Comparison of ENCODE assay signal across 2 cellular contexts in the genomic region with DNA sequence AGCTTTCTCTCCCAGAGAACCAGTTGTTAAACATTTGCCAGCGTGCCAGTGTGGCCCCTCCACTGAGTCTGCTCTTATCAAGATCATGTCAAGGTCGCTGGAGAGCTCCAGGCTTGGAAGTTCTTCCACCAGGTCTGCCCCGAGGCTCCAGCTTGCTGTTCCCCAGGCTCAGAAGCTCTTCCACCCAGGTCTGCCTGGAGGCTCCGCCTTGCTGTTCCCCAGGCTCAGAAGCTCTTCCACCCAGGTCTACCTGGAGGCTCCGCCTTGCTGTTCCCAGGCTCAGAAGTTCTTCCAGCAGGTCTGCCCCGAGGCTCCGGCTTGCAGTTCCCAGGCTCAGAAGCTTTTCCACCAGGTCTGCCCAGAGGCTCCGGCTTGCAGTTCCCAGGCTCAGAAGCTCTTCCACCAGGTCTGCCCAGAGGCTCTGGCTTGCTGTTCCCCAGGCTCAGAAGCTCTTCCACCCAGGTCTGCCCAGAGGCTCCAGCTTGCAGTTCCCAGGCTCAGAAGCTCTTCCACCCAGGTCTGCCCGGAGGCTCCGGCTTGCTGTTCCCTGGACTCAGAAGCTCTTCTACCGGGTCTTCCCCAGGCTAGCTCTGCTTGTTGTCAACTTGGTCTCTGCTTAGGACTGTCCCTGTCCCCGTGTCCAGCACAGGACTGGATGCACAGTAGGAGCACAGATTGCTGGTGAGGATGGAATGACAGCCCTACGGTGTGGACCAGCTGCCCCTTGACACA.
TF ChIP-seq lines count a peak whose summit lies in the region.

No MANE protein-coding gene starts in this region.

TF ChIP-seq in IMR-90, 13 proteins besides CTCF, POLR2A, EP300 and RAD21:
- TF ChIP-seq MAFK (IDR thresholded peaks at IDR 0.05; ENCODE audit: low read depth, low read length) = no peak

TF ChIP-seq in HepG2, 621 proteins besides CTCF, POLR2A, EP300 and RAD21:
- TF ChIP-seq, protein P1, sequence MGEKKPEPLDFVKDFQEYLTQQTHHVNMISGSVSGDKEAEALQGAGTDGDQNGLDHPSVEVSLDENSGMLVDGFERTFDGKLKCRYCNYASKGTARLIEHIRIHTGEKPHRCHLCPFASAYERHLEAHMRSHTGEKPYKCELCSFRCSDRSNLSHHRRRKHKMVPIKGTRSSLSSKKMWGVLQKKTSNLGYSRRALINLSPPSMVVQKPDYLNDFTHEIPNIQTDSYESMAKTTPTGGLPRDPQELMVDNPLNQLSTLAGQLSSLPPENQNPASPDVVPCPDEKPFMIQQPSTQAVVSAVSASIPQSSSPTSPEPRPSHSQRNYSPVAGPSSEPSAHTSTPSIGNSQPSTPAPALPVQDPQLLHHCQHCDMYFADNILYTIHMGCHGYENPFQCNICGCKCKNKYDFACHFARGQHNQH (CRISPR knock-in tag; IDR thresholded peaks at IDR 0.05) = no peak
- TF ChIP-seq CHD4 (IDR thresholded peaks at IDR 0.05; ENCODE audit: borderline replicate concordance, low read length) = no peak
- TF ChIP-seq, protein P2, sequence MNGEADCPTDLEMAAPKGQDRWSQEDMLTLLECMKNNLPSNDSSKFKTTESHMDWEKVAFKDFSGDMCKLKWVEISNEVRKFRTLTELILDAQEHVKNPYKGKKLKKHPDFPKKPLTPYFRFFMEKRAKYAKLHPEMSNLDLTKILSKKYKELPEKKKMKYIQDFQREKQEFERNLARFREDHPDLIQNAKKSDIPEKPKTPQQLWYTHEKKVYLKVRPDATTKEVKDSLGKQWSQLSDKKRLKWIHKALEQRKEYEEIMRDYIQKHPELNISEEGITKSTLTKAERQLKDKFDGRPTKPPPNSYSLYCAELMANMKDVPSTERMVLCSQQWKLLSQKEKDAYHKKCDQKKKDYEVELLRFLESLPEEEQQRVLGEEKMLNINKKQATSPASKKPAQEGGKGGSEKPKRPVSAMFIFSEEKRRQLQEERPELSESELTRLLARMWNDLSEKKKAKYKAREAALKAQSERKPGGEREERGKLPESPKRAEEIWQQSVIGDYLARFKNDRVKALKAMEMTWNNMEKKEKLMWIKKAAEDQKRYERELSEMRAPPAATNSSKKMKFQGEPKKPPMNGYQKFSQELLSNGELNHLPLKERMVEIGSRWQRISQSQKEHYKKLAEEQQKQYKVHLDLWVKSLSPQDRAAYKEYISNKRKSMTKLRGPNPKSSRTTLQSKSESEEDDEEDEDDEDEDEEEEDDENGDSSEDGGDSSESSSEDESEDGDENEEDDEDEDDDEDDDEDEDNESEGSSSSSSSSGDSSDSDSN (CRISPR knock-in tag; IDR thresholded peaks at IDR 0.05) = no peak
- TF ChIP-seq, protein P3, sequence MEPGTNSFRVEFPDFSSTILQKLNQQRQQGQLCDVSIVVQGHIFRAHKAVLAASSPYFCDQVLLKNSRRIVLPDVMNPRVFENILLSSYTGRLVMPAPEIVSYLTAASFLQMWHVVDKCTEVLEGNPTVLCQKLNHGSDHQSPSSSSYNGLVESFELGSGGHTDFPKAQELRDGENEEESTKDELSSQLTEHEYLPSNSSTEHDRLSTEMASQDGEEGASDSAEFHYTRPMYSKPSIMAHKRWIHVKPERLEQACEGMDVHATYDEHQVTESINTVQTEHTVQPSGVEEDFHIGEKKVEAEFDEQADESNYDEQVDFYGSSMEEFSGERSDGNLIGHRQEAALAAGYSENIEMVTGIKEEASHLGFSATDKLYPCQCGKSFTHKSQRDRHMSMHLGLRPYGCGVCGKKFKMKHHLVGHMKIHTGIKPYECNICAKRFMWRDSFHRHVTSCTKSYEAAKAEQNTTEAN (CRISPR knock-in tag; conservative IDR thresholded peaks at IDR 0.05) = no peak
- TF ChIP-seq HDAC6 (IDR thresholded peaks at IDR 0.05; ENCODE audit: low read depth, low read length) = no peak
